22 cellular contexts compared by ENCODE assay signal in the genomic region with DNA sequence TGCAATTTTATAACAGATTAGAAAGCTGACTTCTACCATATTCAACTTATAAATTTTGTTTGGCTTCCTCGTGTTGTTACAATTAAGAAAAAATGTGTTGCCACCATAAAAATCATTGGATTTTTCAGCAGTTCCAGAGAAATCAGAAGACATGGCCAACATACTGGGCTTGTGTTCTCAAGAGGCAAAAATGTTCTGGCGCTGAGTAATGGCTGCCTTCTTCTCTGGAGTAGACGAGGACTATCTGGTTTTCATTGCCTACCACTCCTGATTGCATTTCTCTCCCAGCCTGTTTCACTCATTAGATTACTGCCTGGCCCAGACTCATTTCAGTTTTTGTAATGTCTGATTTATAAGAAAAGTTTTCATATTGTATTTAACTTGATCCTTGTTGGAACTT.
DNase-seq lines count a peak whose midpoint lies in the region; ATAC-seq and TF ChIP-seq lines count a peak whose summit lies in the region.
"Had no signal": no experiment of that assay in that cellular context is flagged by ENCODE, and none has a peak within 500 bp of the region (broad histone marks: within the 10 kb centered on the region; RNA-seq: fewer than 3 reads in every experiment).

No MANE protein-coding gene starts in this region.

- H2BK5ac ChIP-seq in IMR-90 (ENCODE audit: low read depth, low read length, poor library complexity, severe bottlenecking): peak overlapping the region; percentile 30

- no CpG with 5 or more reads among the region's 3 CpGs for WGBS in IMR-90 (ENCODE audit: extremely low coverage in 2 of 2, insufficient read length in 1 of 2), 2 experiments
- WGBS in esophagus squamous epithelium, 2 donors: 79 to 85% methylated on average over 3 of the region's 3 CpGs
- WGBS in hepatocyte (ENCODE audit: low lambda C conversion rate, missing lambda C conversion rate): 85% methylated on average over 3 of the region's 3 CpGs

- H3K9me3 Mint-ChIP-seq in CD14-positive monocyte: peaks cover 0 to 7% (median 6%) of the 10 kb centered on the region in 7 donors
- H3K9me3 Mint-ChIP-seq: activated B cell treated with CpG ODN at 0.5 μM for 24 hours; CD4-positive, CD25-positive, alpha-beta regulatory T cell had no signal

- TF ChIP-seq POLR2A in IMR-90 (IDR thresholded peaks at IDR 0.05; ENCODE audit: low read depth, low read length): no peak
- no peak for TF ChIP-seq POLR2A in esophagus squamous epithelium (IDR thresholded peaks at IDR 0.05)

- in situ Hi-C loops in IMR-90 (cut with MboI; ENCODE audit: low sequenced_read_pairs): loop anchor here (25.0 kb wide), 1 partner anchor 342 kb away; no protein-coding TSS in a partner anchor

- H2BK120ac ChIP-seq in IMR-90 (ENCODE audit: low read depth, low read length): no peak overlapping the region

- peaks cover 37 to 50% of the 10 kb centered on the region in 2 experiments for H3K79me1 ChIP-seq in IMR-90 (ENCODE audit: low read depth in 1 of 2, low read length in 2 of 2)

- no peak overlapping the region for H2AK5ac ChIP-seq in IMR-90 (ENCODE audit: low read depth, low read length)

- H3K27ac ChIP-seq in IMR-90 (ENCODE audit: insufficient read depth, low read length): no peak overlapping the region
- H3K27ac ChIP-seq in esophagus squamous epithelium: peak overlapping the region in 3 of 4 donors; percentile 73 to 84 (median 78)
- H3K27ac ChIP-seq in hepatocyte: peak overlapping the region; percentile 40
- peak overlapping the region; percentile 63 to 84 for H3K27ac ChIP-seq in thoracic aorta
- H3K27ac ChIP-seq: brain microvascular endothelial cell had no signal

- H3K18ac ChIP-seq in IMR-90 (ENCODE audit: low read depth, low read length): peak overlapping the region; percentile 33; the same call in 1 of the 2 replicates

- dilution Hi-C loops in IMR-90 (cut with HindIII; ENCODE audit: low sequenced_read_pairs, unreplicated experiment): no loop called here

- H2AFZ ChIP-seq in IMR-90 (replicated peaks; ENCODE audit: low read length, poor library complexity) (no peak overlapping the region), hepatocyte (no peak overlapping the region)

- TF ChIP-seq RAD21 in IMR-90 (IDR thresholded peaks at IDR 0.05; ENCODE audit: low read length): no peak

- H3K27me3 Mint-ChIP-seq in CD14-positive monocyte (ENCODE audit: low read depth in 3 of 3) (peaks cover 0 to 1% (median 0%) of the 10 kb centered on the region in 3 donors), T-helper 17 cell (no peaks in the 10 kb centered on the region)
- H3K27me3 Mint-ChIP-seq: CD4-positive, CD25-positive, alpha-beta regulatory T cell had no signal

- H3K27ac Mint-ChIP-seq in CD14-positive monocyte (no peak overlapping the region), T-helper 17 cell (no peak overlapping the region)
- H3K27ac Mint-ChIP-seq: activated B cell treated with CpG ODN at 0.5 μM for 24 hours, H9 had no signal

- peak overlapping the region; percentile 72 for H4K5ac ChIP-seq in IMR-90 (ENCODE audit: low read depth, low read length)

- peak overlapping the region; percentile 58; the same call in 1 of the 2 replicates for H3K14ac ChIP-seq in IMR-90 (replicated peaks; ENCODE audit: low read depth, low read length)

- no peak overlapping the region for H2BK20ac ChIP-seq in IMR-90 (ENCODE audit: low read depth, low read length)

- H3K4me3 Mint-ChIP-seq in CD14-positive monocyte (no peak overlapping the region), T-helper 17 cell (no peak overlapping the region)
- H3K4me3 Mint-ChIP-seq: activated B cell treated with CpG ODN at 0.5 μM for 24 hours, H9 had no signal

- peaks cover 6% of the 10 kb centered on the region for H3K4me1 Mint-ChIP-seq in CD14-positive monocyte
- no peaks in the 10 kb centered on the region for H3K4me1 Mint-ChIP-seq in T-helper 17 cell
- H3K4me1 Mint-ChIP-seq: activated B cell treated with CpG ODN at 0.5 μM for 24 hours; CD4-positive, CD25-positive, alpha-beta regulatory T cell had no signal

- H3K4ac ChIP-seq in IMR-90 (ENCODE audit: low read depth, low read length): no peak overlapping the region

- intact Hi-C loops in IMR-90 (cut with micrococcal nuclease): no loop called here
- intact Hi-C loops in esophagus squamous epithelium (cut with DNase I): no loop called here
- intact Hi-C loops in CD14-positive monocyte (cut with micrococcal nuclease): no loop called here

- H3K27me3 ChIP-seq in IMR-90 (ENCODE audit: control insufficient read depth, insufficient read depth, low read length): no peaks in the 10 kb centered on the region
- no peaks in the 10 kb centered on the region for H3K27me3 ChIP-seq in esophagus squamous epithelium
- H3K27me3 ChIP-seq in hepatocyte: no peaks in the 10 kb centered on the region
- no peaks in the 10 kb centered on the region for H3K27me3 ChIP-seq in thoracic aorta (replicated peaks; ENCODE audit: insufficient read depth)
- H3K27me3 ChIP-seq: brain microvascular endothelial cell had no signal

- ATAC-seq in IMR-90 (ENCODE audit: low read depth) (no peak), thoracic aorta (ENCODE audit: insufficient number of reproducible peaks, low FRiP score, low read depth) (no peak), HG02642 (IDR thresholded peaks at IDR 0.05; ENCODE audit: poor library complexity, unreplicated experiment) (no peak), T-helper 17 cell (no peak)
- ATAC-seq: HepG2, left colon had no signal

- H3K4me2 ChIP-seq in IMR-90 (ENCODE audit: low read depth, low read length) (no peak overlapping the region), hepatocyte (no peak overlapping the region)

- H3K4me3 ChIP-seq in IMR-90 (ENCODE audit: insufficient read depth, low read depth, low read length): no peak overlapping the region
- H3K4me3 ChIP-seq in esophagus squamous epithelium: no peak overlapping the region
- H3K4me3 ChIP-seq in hepatocyte: no peak overlapping the region
- no peak overlapping the region for H3K4me3 ChIP-seq in thoracic aorta
- H3K4me3 ChIP-seq: skin epidermis had no signal

- H4K8ac ChIP-seq in IMR-90 (ENCODE audit: low read depth in 2 of 2, low read length in 2 of 2): peak overlapping the region in 1 of 2 experiments; percentile 52; a peak in 1 of 4 replicates

- H4K20me1 ChIP-seq in IMR-90 (ENCODE audit: insufficient read depth, low read length) (peaks cover under 1% of the 10 kb centered on the region; the same call in 1 of the 2 replicates), hepatocyte (ENCODE audit: insufficient read depth, poor library complexity, severe bottlenecking) (no peaks in the 10 kb centered on the region)

- H3K56ac ChIP-seq in IMR-90 (ENCODE audit: extremely low read depth, insufficient read depth, low read length): no peak overlapping the region

- no peaks in the 10 kb centered on the region for H3K9me2 ChIP-seq in hepatocyte (replicated peaks; ENCODE audit: insufficient read depth)

- no peak overlapping the region for H3K9ac ChIP-seq in IMR-90 (ENCODE audit: low read depth, low read length)

- DNase-seq in IMR-90 (no peak), esophagus squamous epithelium (lab: John Stamatoyannopoulos, UW) (no peak), hepatocyte (ENCODE audit: low spot score) (no peak), thoracic aorta (ENCODE audit: low spot score) (no peak), CD14-positive monocyte (ENCODE audit: low spot score) (no peak), cerebellar nuclear complex (lab: John Stamatoyannopoulos, UW) (no peak), T-helper 17 cell (no peak)
- DNase-seq: activated B cell treated with CpG ODN at 0.5 μM for 24 hours; activated CD4-positive, alpha-beta T cell treated with anti-CD3 and anti-CD28 coated beads, Interleukin-2, amount 50 U/mL, for 48 hours; brain microvascular endothelial cell; CD4-positive, CD25-positive, alpha-beta regulatory T cell; cortex of kidney; H9; left colon; mesendoderm; NCI-H1048; NCI-H187; NCI-H446; SW 1271 had no signal

- peaks cover 5% of the 10 kb centered on the region for H3K79me2 ChIP-seq in hepatocyte

- H4K91ac ChIP-seq in IMR-90 (ENCODE audit: insufficient read depth, low read depth, low read length): no peak overlapping the region

- H3K23ac ChIP-seq in IMR-90 (ENCODE audit: low read depth, low read length): no peak overlapping the region

- no peak overlapping the region for H2BK15ac ChIP-seq in IMR-90 (ENCODE audit: low read depth, low read length)

- H2AK9ac ChIP-seq in IMR-90 (replicated peaks; ENCODE audit: low read depth, low read length, poor library complexity): no peak overlapping the region

- CTCF ChIA-PET in IMR-90 (lab: Yijun Ruan, JAX): no interaction called here

- H3K36me3 Mint-ChIP-seq in CD14-positive monocyte: peaks cover 11 to 19% of the 10 kb centered on the region in 2 donors
- H3K36me3 Mint-ChIP-seq in T-helper 17 cell (ENCODE audit: low read depth): peaks cover 6% of the 10 kb centered on the region

- H3K4me1 ChIP-seq in IMR-90 (ENCODE audit: control insufficient read depth, insufficient read depth, low read length) (peaks cover 5% of the 10 kb centered on the region), esophagus squamous epithelium (peaks cover 0 to 58% (median 18%) of the 10 kb centered on the region in 3 donors), hepatocyte (ENCODE audit: insufficient read depth) (peaks cover 6% of the 10 kb centered on the region), thoracic aorta (ENCODE audit: control insufficient read depth in 1 of 2, low read depth in 2 of 2) (peaks cover 57 to 85% of the 10 kb centered on the region in 2 donors)

- H3K9me3 ChIP-seq in IMR-90 (ENCODE audit: control insufficient read depth, insufficient read depth, low read length) (no peaks in the 10 kb centered on the region; the same call in 1 of the 2 replicates), esophagus squamous epithelium (no peaks in the 10 kb centered on the region), hepatocyte (ENCODE audit: low read depth) (no peaks in the 10 kb centered on the region), thoracic aorta (no peaks in the 10 kb centered on the region), T-helper 17 cell (ENCODE audit: control insufficient read depth, low read length, poor library complexity, severe bottlenecking) (no peaks in the 10 kb centered on the region)

- peaks cover 2% of the 10 kb centered on the region; the same call in 1 of the 2 replicates for H3K9me1 ChIP-seq in IMR-90 (ENCODE audit: insufficient read depth, low read length)

- H3K36me3 ChIP-seq in IMR-90 (ENCODE audit: control insufficient read depth, insufficient read depth, low read length) (peaks cover 11% of the 10 kb centered on the region), esophagus squamous epithelium (peaks cover 0 to 23% (median 0%) of the 10 kb centered on the region in 3 donors), hepatocyte (replicated peaks; ENCODE audit: insufficient read depth, low read depth) (no peaks in the 10 kb centered on the region), thoracic aorta (no peaks in the 10 kb centered on the region)

- BruUV-seq in IMR-90 (replicated peaks; lab: Mats Ljungman, UMichigan): no TSS peak

- TF ChIP-seq CTCF in IMR-90 (conservative IDR thresholded peaks at IDR 0.05; ENCODE audit: low read depth, low read length): no peak
- no peak for TF ChIP-seq CTCF in esophagus squamous epithelium (IDR thresholded peaks at IDR 0.05)
- no peak for TF ChIP-seq CTCF in hepatocyte (IDR thresholded peaks at IDR 0.05; ENCODE audit: poor library complexity)
- TF ChIP-seq CTCF in thoracic aorta (IDR thresholded peaks at IDR 0.05): no peak
- no peak for TF ChIP-seq CTCF in CD14-positive monocyte (IDR thresholded peaks at IDR 0.05)

- POLR2A ChIA-PET in IMR-90 (lab: Charles Lee; ENCODE audit: unreplicated experiment): no interaction called here

TF ChIP-seq in IMR-90, 13 proteins besides CTCF, POLR2A, EP300 and RAD21 (continues in another document):
- no peak for TF ChIP-seq MXI1 (IDR thresholded peaks at IDR 0.05; ENCODE audit: borderline replicate concordance, low read depth, low read length)
